In the genomic region with DNA sequence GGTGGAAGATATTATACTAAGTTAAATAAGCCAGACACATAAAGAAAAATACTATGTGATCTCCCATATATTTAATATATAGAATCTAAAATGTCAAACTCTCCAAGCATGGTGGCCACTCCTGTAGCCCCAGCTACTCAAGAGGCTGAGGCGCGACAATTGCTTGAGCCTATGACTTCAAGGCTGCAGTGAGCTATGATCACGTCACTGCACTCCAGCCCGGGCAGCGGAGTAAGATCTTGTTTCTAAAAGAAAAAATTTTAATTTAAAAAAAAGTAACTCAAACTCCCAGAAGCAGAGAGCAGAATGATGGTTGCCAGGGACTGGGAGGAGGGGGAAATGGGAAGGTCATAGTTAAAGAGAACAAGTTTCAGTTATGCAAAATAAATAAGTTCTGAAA, we compare ENCODE assay signal across 24 cellular contexts. TPM values are rescaled to one million over a fixed set of nuclear protein-coding genes. Genes with fewer than 3 reads are reported as not detected.
A peak's percentile ranks its signal among the peaks of the same experiment; 100 is the strongest.
DNase-seq lines count a peak whose midpoint lies in the region; ATAC-seq and TF ChIP-seq lines count a peak whose summit lies in the region.
"Had no signal": no experiment of that assay in that cellular context is flagged by ENCODE, and none has a peak within 500 bp of the region (broad histone marks: within the 10 kb centered on the region; RNA-seq: fewer than 3 reads in every experiment).

No MANE protein-coding gene starts in this region.

- H3K79me2 ChIP-seq in neural progenitor cell (ENCODE audit: low read depth), result no peaks in the 10 kb centered on the region

- TF ChIP-seq CTCF in natural killer cell (IDR thresholded peaks at IDR 0.05), result no peak
- no peak for TF ChIP-seq CTCF in neural progenitor cell (IDR thresholded peaks at IDR 0.05)

- DNase-seq in T-helper 2 cell treated with Interferon-gamma antibody and Interleukin-4, amounts not matched to agents 5 μg/mL and 100 μg/mL, for 36 hours (ENCODE audit: low spot score), result no peak
- DNase-seq in T-helper 2 cell (no peak), natural killer cell (no peak), neural progenitor cell (ENCODE audit: low spot score) (no peak), NCI-H2196 treated with DMSO at 0.1 percent for 48 hours (lab: John Stamatoyannopoulos, UW; ENCODE audit: unreplicated experiment) (no peak), NCI-H446 treated with DMSO at 0.1 percent for 48 hours (lab: John Stamatoyannopoulos, UW) (no peak)
- DNase-seq: 8988T; activated CD4-positive, CD25-positive, alpha-beta regulatory T cell; activated CD8-positive, alpha-beta memory T cell treated with anti-CD3 and anti-CD28 coated beads, Interleukin-2, amount 50 U/mL, for 48 hours; activated naive CD4-positive, alpha-beta T cell treated with anti-CD3 and anti-CD28 coated beads, Interleukin-2, amount 50 U/mL, for 16 hours; H7; Karpas-422; left cardiac atrium; NCI-H1048; NCI-H1930; stimulated activated CD4-positive, alpha-beta T cell treated with anti-CD3 and anti-CD28 coated beads, Interleukin-2, amount 100 ng/mL, for 48 hours; substantia nigra; T-helper 9 cell had no signal

- H3K9ac ChIP-seq in neural progenitor cell, result no peak overlapping the region

- H3K9me3 Mint-ChIP-seq in T-helper 2 cell treated with Interferon-gamma antibody and Interleukin-4, amounts not matched to agents 5 μg/mL and 100 μg/mL, for 36 hours, result peaks cover 10% of the 10 kb centered on the region
- no peaks in the 10 kb centered on the region for H3K9me3 Mint-ChIP-seq in activated T-helper 17 cell treated with anti-CD3 and anti-CD28 coated beads, Interleukin-2, amount 50 U/mL, for 72 hours
- H3K9me3 Mint-ChIP-seq in natural killer cell (no peaks in the 10 kb centered on the region), neural progenitor cell (peaks cover 2% of the 10 kb centered on the region)

- no peak overlapping the region for H2AFZ ChIP-seq in neural progenitor cell (replicated peaks)

- no peaks in the 10 kb centered on the region for H3K9me3 ChIP-seq in neural progenitor cell (ENCODE audit: low read depth)
- H3K9me3 ChIP-seq: Peyer's patch, SJSA1, vagina had no signal

- H3K27ac Mint-ChIP-seq in T-helper 2 cell treated with Interferon-gamma antibody and Interleukin-4, amounts not matched to agents 5 μg/mL and 100 μg/mL, for 36 hours, result peak overlapping the region; percentile 96
- peak overlapping the region; percentile 96 for H3K27ac Mint-ChIP-seq in activated T-helper 17 cell treated with anti-CD3 and anti-CD28 coated beads, Interleukin-2, amount 50 U/mL, for 72 hours
- H3K27ac Mint-ChIP-seq in natural killer cell (peak overlapping the region; percentile 93 to 99), neural progenitor cell (no peak overlapping the region)

- H3K36me3 Mint-ChIP-seq in T-helper 2 cell treated with Interferon-gamma antibody and Interleukin-4, amounts not matched to agents 5 μg/mL and 100 μg/mL, for 36 hours (ENCODE audit: low read depth), result peaks cover 46% of the 10 kb centered on the region
- peaks cover 84% of the 10 kb centered on the region for H3K36me3 Mint-ChIP-seq in activated T-helper 17 cell treated with anti-CD3 and anti-CD28 coated beads, Interleukin-2, amount 50 U/mL, for 72 hours (ENCODE audit: low read depth)
- no peaks in the 10 kb centered on the region for H3K36me3 Mint-ChIP-seq in natural killer cell
- H3K36me3 Mint-ChIP-seq in neural progenitor cell, result peaks cover 2% of the 10 kb centered on the region

- no peaks in the 10 kb centered on the region for H3K36me3 ChIP-seq in neural progenitor cell
- H3K36me3 ChIP-seq: Peyer's patch, vagina had no signal

- peaks cover 70% of the 10 kb centered on the region for H3K4me1 Mint-ChIP-seq in T-helper 2 cell treated with Interferon-gamma antibody and Interleukin-4, amounts not matched to agents 5 μg/mL and 100 μg/mL, for 36 hours (ENCODE audit: low read depth)
- H3K4me1 Mint-ChIP-seq in activated T-helper 17 cell treated with anti-CD3 and anti-CD28 coated beads, Interleukin-2, amount 50 U/mL, for 72 hours, result peaks cover 75% of the 10 kb centered on the region
- H3K4me1 Mint-ChIP-seq in natural killer cell, result peaks cover 86% of the 10 kb centered on the region in 2 donors
- H3K4me1 Mint-ChIP-seq in neural progenitor cell, result no peaks in the 10 kb centered on the region

- H3K27me3 ChIP-seq in neural progenitor cell, result no peaks in the 10 kb centered on the region
- H3K27me3 ChIP-seq: Peyer's patch, SJSA1, vagina had no signal

- no peak overlapping the region for H3K4me2 ChIP-seq in neural progenitor cell

- H3K4me3 ChIP-seq in GM08714 (ENCODE audit: low read length), result peak overlapping the region; percentile 55; the same call in 1 of the 2 replicates
- H3K4me3 ChIP-seq in neural progenitor cell, result no peak overlapping the region
- H3K4me3 ChIP-seq: Peyer's patch, SJSA1, skin epidermis, vagina had no signal

- H4K20me1 ChIP-seq in neural progenitor cell (ENCODE audit: low read depth), result no peaks in the 10 kb centered on the region

- H3K27ac ChIP-seq in neural progenitor cell, result no peak overlapping the region
- H3K27ac ChIP-seq: SJSA1, vagina had no signal

- intact Hi-C loops in natural killer cell (cut with micrococcal nuclease), result no loop called here

- H3K4me1 ChIP-seq in neural progenitor cell, result no peaks in the 10 kb centered on the region

- no peaks in the 10 kb centered on the region for H3F3A ChIP-seq in neural progenitor cell (ENCODE audit: low read depth)

- H3K27me3 Mint-ChIP-seq in T-helper 2 cell treated with Interferon-gamma antibody and Interleukin-4, amounts not matched to agents 5 μg/mL and 100 μg/mL, for 36 hours (ENCODE audit: low read depth), result no peaks in the 10 kb centered on the region
- H3K27me3 Mint-ChIP-seq in activated T-helper 17 cell treated with anti-CD3 and anti-CD28 coated beads, Interleukin-2, amount 50 U/mL, for 72 hours, result no peaks in the 10 kb centered on the region
- H3K27me3 Mint-ChIP-seq in natural killer cell (ENCODE audit: low read depth in 2 of 2) (no peaks in the 10 kb centered on the region), neural progenitor cell (ENCODE audit: insufficient read depth, low read depth) (no peaks in the 10 kb centered on the region)

- H3K4me3 Mint-ChIP-seq in T-helper 2 cell treated with Interferon-gamma antibody and Interleukin-4, amounts not matched to agents 5 μg/mL and 100 μg/mL, for 36 hours, result peak overlapping the region; percentile 76
- H3K4me3 Mint-ChIP-seq in activated T-helper 17 cell treated with anti-CD3 and anti-CD28 coated beads, Interleukin-2, amount 50 U/mL, for 72 hours, result peak overlapping the region; percentile 98
- H3K4me3 Mint-ChIP-seq in natural killer cell, result peak overlapping the region; percentile 90
- H3K4me3 Mint-ChIP-seq in neural progenitor cell, result no peak overlapping the region

- ATAC-seq in activated T-helper 17 cell treated with anti-CD3 and anti-CD28 coated beads, Interleukin-2, amount 50 U/mL, for 72 hours (replicated peaks), result no peak
- no peak for ATAC-seq in natural killer cell
- ATAC-seq: left cardiac atrium had no signal

RNA-seq across cellular contexts. Expression of gene RAB27A, which starts 13.3 kb away (rescaled TPM):
- total RNA-seq in activated T-helper 17 cell treated with anti-CD3 and anti-CD28 coated beads, Interleukin-2, amount 50 U/mL, for 72 hours, result 100 to 1,000 TPM in 1 of 2 donors, 10 to 100 TPM in 1; 99.2 to 138 TPM
- 100 to 1,000 TPM in 1 of 3 donors, 10 to 100 TPM in 2; 90.0 to 111 (median 98.1) TPM for total RNA-seq in natural killer cell
- total RNA-seq in neural progenitor cell (ENCODE audit: low replicate concordance), result 2.3 and 3.6 TPM in 2 replicates

RNA-seq across cellular contexts. Expression of gene PIGBOS1, which starts 42.6 kb away (rescaled TPM):
- total RNA-seq in activated T-helper 17 cell treated with anti-CD3 and anti-CD28 coated beads, Interleukin-2, amount 50 U/mL, for 72 hours, result 10 to 100 TPM in 1 of 2 donors, 1 to 10 TPM in 1; 7.8 to 10.9 TPM
- total RNA-seq in natural killer cell (10 to 100 TPM in 1 of 3 donors, 1 to 10 TPM in 2; 7.7 to 10.9 (median 9.3) TPM), neural progenitor cell (ENCODE audit: low replicate concordance) (12.3 and 25.0 TPM in 2 replicates)

RNA-seq across cellular contexts. Expression of gene PIGB, which starts 42.7 kb away (rescaled TPM):
- 10 to 100 TPM; 25.7 to 32.9 TPM for total RNA-seq in activated T-helper 17 cell treated with anti-CD3 and anti-CD28 coated beads, Interleukin-2, amount 50 U/mL, for 72 hours
- total RNA-seq in natural killer cell (10 to 100 TPM; 24.9 to 33.5 (median 26.1) TPM), neural progenitor cell (ENCODE audit: low replicate concordance) (15.6 and 18.7 TPM in 2 replicates)

Comparison
In these comparisons a context has a peak if more than half of its experiments do, and no peak if none do; other contexts are left out.
1. RNA of gene RAB27A, which starts 13.3 kb away (total RNA-seq): 99.2 to 138 TPM in activated T-helper 17 cell treated with anti-CD3 and anti-CD28 coated beads, Interleukin-2, amount 50 U/mL, for 72 hours and 90.0 to 111 TPM in natural killer cell; 2.3 to 3.6 TPM in neural progenitor cell; every median in the first group is over 10 times any median in the second.